In genomic region chr11:68842427-68843051, GRCh38 we compare ENCODE assay signal across 8 cellular contexts. TPM values are rescaled to one million over a fixed set of nuclear protein-coding genes. Genes with fewer than 3 reads are reported as not detected.
DNase-seq lines count a peak whose midpoint lies in the region; ATAC-seq lines count a peak whose summit lies in the region.

No MANE protein-coding gene starts in this region.

- H3K36me3 ChIP-seq in thymus (ENCODE audit: control insufficient read depth, insufficient read depth): no peaks in the 10 kb centered on the region

- H3K4me3 Mint-ChIP-seq in activated CD4-positive, alpha-beta T cell treated with anti-CD3 and anti-CD28 coated beads, Interleukin-2, amount 10 ng/mL, durations not matched to agents 7 days and 5 days: peak overlapping the region; percentile 87
- peak overlapping the region; percentile 79 for H3K4me3 Mint-ChIP-seq in activated naive CD4-positive, alpha-beta T cell treated with anti-CD3 and anti-CD28 coated beads, Interleukin-2, amount 10 ng/mL, durations not matched to agents 7 days and 5 days

- no peak for ATAC-seq in HG03159 (IDR thresholded peaks at IDR 0.05; ENCODE audit: unreplicated experiment)

- DNase-seq in activated CD4-positive, alpha-beta T cell treated with anti-CD3 and anti-CD28 coated beads, Interleukin-2, amount 10 ng/mL, durations not matched to agents 7 days and 5 days: no peak
- no peak for DNase-seq in activated CD4-positive, alpha-beta T cell treated with anti-CD3 and anti-CD28 coated beads for 4 hours
- DNase-seq in activated naive CD4-positive, alpha-beta T cell treated with anti-CD3 and anti-CD28 coated beads, Interleukin-2, amount 10 ng/mL, durations not matched to agents 7 days and 5 days: no peak
- no peak for DNase-seq in islet precursor cell
- DNase-seq in NCI-H510A treated with DMSO at 0.1 percent for 48 hours (lab: John Stamatoyannopoulos, UW): no peak

- peak overlapping the region; percentile 89 for H3K4me3 ChIP-seq in thymus (ENCODE audit: low read length)

- no peaks in the 10 kb centered on the region for H3K9me3 ChIP-seq in thymus (ENCODE audit: control insufficient read depth)

- peak overlapping the region; percentile 46 for H3K27ac ChIP-seq in layer of hippocampus (ENCODE audit: low read depth, low read length)
- H3K27ac ChIP-seq in thymus (ENCODE audit: low read depth): peak overlapping the region; percentile 31

- H3K36me3 Mint-ChIP-seq in activated CD4-positive, alpha-beta T cell treated with anti-CD3 and anti-CD28 coated beads, Interleukin-2, amount 10 ng/mL, durations not matched to agents 7 days and 5 days (ENCODE audit: low read depth): peaks cover 4% of the 10 kb centered on the region
- no peaks in the 10 kb centered on the region for H3K36me3 Mint-ChIP-seq in activated naive CD4-positive, alpha-beta T cell treated with anti-CD3 and anti-CD28 coated beads, Interleukin-2, amount 10 ng/mL, durations not matched to agents 7 days and 5 days

- H3K4me1 ChIP-seq in thymus (ENCODE audit: control insufficient read depth, insufficient read depth, low read length): peaks cover 35% of the 10 kb centered on the region

- H3K9me3 Mint-ChIP-seq in activated CD4-positive, alpha-beta T cell treated with anti-CD3 and anti-CD28 coated beads, Interleukin-2, amount 10 ng/mL, durations not matched to agents 7 days and 5 days: no peaks in the 10 kb centered on the region
- no peaks in the 10 kb centered on the region for H3K9me3 Mint-ChIP-seq in activated naive CD4-positive, alpha-beta T cell treated with anti-CD3 and anti-CD28 coated beads, Interleukin-2, amount 10 ng/mL, durations not matched to agents 7 days and 5 days

- peaks cover 51% of the 10 kb centered on the region for H3K4me1 Mint-ChIP-seq in activated CD4-positive, alpha-beta T cell treated with anti-CD3 and anti-CD28 coated beads, Interleukin-2, amount 10 ng/mL, durations not matched to agents 7 days and 5 days
- H3K4me1 Mint-ChIP-seq in activated naive CD4-positive, alpha-beta T cell treated with anti-CD3 and anti-CD28 coated beads, Interleukin-2, amount 10 ng/mL, durations not matched to agents 7 days and 5 days: peaks cover 56% of the 10 kb centered on the region

- POLR2A ChIA-PET in activated CD4-positive, alpha-beta T cell treated with anti-CD3 and anti-CD28 coated beads, Interleukin-2, amount 10 ng/mL, durations not matched to agents 7 days and 5 days (lab: Charles Lee): no interaction called here

- H3K27me3 ChIP-seq in layer of hippocampus (ENCODE audit: control insufficient read depth, insufficient read depth, low read length): peaks cover 2% of the 10 kb centered on the region
- peaks cover 2% of the 10 kb centered on the region for H3K27me3 ChIP-seq in thymus (ENCODE audit: control insufficient read depth, insufficient read depth)

- no peaks in the 10 kb centered on the region for H3K27me3 Mint-ChIP-seq in activated CD4-positive, alpha-beta T cell treated with anti-CD3 and anti-CD28 coated beads, Interleukin-2, amount 10 ng/mL, durations not matched to agents 7 days and 5 days
- peaks cover 33% of the 10 kb centered on the region for H3K27me3 Mint-ChIP-seq in activated naive CD4-positive, alpha-beta T cell treated with anti-CD3 and anti-CD28 coated beads, Interleukin-2, amount 10 ng/mL, durations not matched to agents 7 days and 5 days

- WGBS in thymus: 14% methylated on average over 25 of the region's 25 CpGs

- H3K27ac Mint-ChIP-seq in activated CD4-positive, alpha-beta T cell treated with anti-CD3 and anti-CD28 coated beads, Interleukin-2, amount 10 ng/mL, durations not matched to agents 7 days and 5 days: peak overlapping the region; percentile 97
- peak overlapping the region; percentile 88 for H3K27ac Mint-ChIP-seq in activated naive CD4-positive, alpha-beta T cell treated with anti-CD3 and anti-CD28 coated beads, Interleukin-2, amount 10 ng/mL, durations not matched to agents 7 days and 5 days

- CTCF ChIA-PET in activated CD4-positive, alpha-beta T cell treated with anti-CD3 and anti-CD28 coated beads, Interleukin-2, amount 10 ng/mL, durations not matched to agents 7 days and 5 days (lab: Charles Lee): interaction anchor here (0.6 to 2.0 kb wide), 7 partner anchors 10 to 1152 kb away, joined by 3 to 9 read pairs (median 4); no protein-coding TSS in a partner anchor
- CTCF ChIA-PET in activated naive CD4-positive, alpha-beta T cell treated with anti-CD3 and anti-CD28 coated beads, Interleukin-2, amount 10 ng/mL, durations not matched to agents 7 days and 5 days (lab: Charles Lee): interaction anchor here (0.7 to 2.6 kb wide), 5 partner anchors 12 to 1499 kb away, joined by 3 to 11 read pairs (median 4); no protein-coding TSS in a partner anchor

RNA-seq across cellular contexts. Expression of gene CPT1A, which starts 0.8 kb away (rescaled TPM):
- total RNA-seq in activated CD4-positive, alpha-beta T cell treated with anti-CD3 and anti-CD28 coated beads, Interleukin-2, amount 10 ng/mL, durations not matched to agents 7 days and 5 days: 10 to 100 TPM; 66.3 to 69.9 TPM
- 19.0 TPM for polyA plus RNA-seq in thymus
